In genomic region chr13:36700170-36700569, GRCh38 we compare ENCODE assay signal across 29 cellular contexts. TPM values are rescaled to one million over a fixed set of nuclear protein-coding genes. Genes with fewer than 3 reads are reported as not detected.
"Had no signal": no experiment of that assay in that cellular context is flagged by ENCODE, and none has a peak within 500 bp of the region (broad histone marks: within the 10 kb centered on the region; RNA-seq: fewer than 3 reads in every experiment).

No MANE protein-coding gene starts in this region.

- ATAC-seq: naive thymus-derived CD8-positive, alpha-beta T cell; natural killer cell treated with Interleukin-12 subunit alpha and Interleukin-12 subunit beta and Interleukin-15 and Interleukin-18, amount 100 ng/mL, for 72 hours; psoas muscle; right lobe of liver; stimulated activated memory B cell treated with anti-CD40 and anti-IgM and Interleukin-4, amounts not matched to agents 10 μg/mL and 1 μg/mL and 100 μg/mL, for 72 hours; stimulated activated naive CD8-positive, alpha-beta T cell treated with anti-CD3 and anti-CD28 coated beads, Interleukin-15, amount 100 ng/mL, for 72 hours; stimulated activated naive CD8-positive, alpha-beta T cell treated with anti-CD3 and anti-CD28 coated beads, Interleukin-15, Interleukin-2, amounts not matched to agents 100 U/mL and 50 U/mL, for 24 hours; upper lobe of right lung had no signal

- H3K4me3 ChIP-seq: ovary, psoas muscle, right lobe of liver, skin epidermis, smooth muscle cell, spleen, suprapubic skin, testis, tibial artery, transverse colon, upper lobe of right lung, uterus had no signal

- DNase-seq: naive B cell; naive thymus-derived CD8-positive, alpha-beta T cell; nephron progenitor cell; ovary; posterior cingulate gyrus; psoas muscle; right lobe of liver; spleen; stimulated activated CD4-positive, alpha-beta T cell treated with anti-CD3 and anti-CD28 coated beads, Interleukin-12 subunit alpha, Interleukin-12 subunit beta, amount 100 ng/mL, for 4 hours; stimulated activated CD4-positive, alpha-beta T cell treated with anti-CD3 and anti-CD28 coated beads, Interleukin-1b, Interleukin-23, amount 100 ng/mL, for 48 hours; stimulated activated CD4-positive, alpha-beta T cell treated with anti-CD3 and anti-CD28 coated beads, Interleukin-4, amount 100 ng/mL, for 1 hour; stimulated activated CD4-positive, alpha-beta T cell treated with anti-CD3 and anti-CD28 coated beads, Interleukin-4, amount 100 ng/mL, for 4 hours; stimulated activated CD8-positive, alpha-beta memory T cell treated with anti-CD3 and anti-CD28 coated beads, Interleukin-4, amount 100 ng/mL, for 48 hours; stimulated activated naive CD4-positive, alpha-beta T cell; stimulated activated naive CD8-positive, alpha-beta T cell treated with anti-CD3 and anti-CD28 coated beads, Interleukin-15, amount 100 ng/mL, for 72 hours; stimulated activated naive CD8-positive, alpha-beta T cell treated with anti-CD3 and anti-CD28 coated beads, Interleukin-15, Interleukin-2, amounts not matched to agents 100 U/mL and 50 U/mL, for 24 hours; substantia nigra; testis; tibial artery; transverse colon; upper lobe of right lung; uterus had no signal

RNA-seq across cellular contexts. Expression of gene SERTM1, which starts 26.4 kb away (rescaled TPM):
- total RNA-seq: naive thymus-derived CD8-positive, alpha-beta T cell; natural killer cell treated with Interleukin-12 subunit alpha and Interleukin-12 subunit beta and Interleukin-15 and Interleukin-18, amount 100 ng/mL, for 72 hours; osteoblast; renal cortical epithelial cell; right lobe of liver; smooth muscle cell; spleen; suprapubic skin had no signal
